In genomic region chr17:62179525-62180161, GRCh38 we compare ENCODE assay signal across 11 cellular contexts.
DNase-seq lines count a peak whose midpoint lies in the region; ATAC-seq and TF ChIP-seq lines count a peak whose summit lies in the region.
"Had no signal": no experiment of that assay in that cellular context is flagged by ENCODE, and none has a peak within 500 bp of the region (broad histone marks: within the 10 kb centered on the region; RNA-seq: fewer than 3 reads in every experiment).

No MANE protein-coding gene starts in this region.

- H3K27me3 Mint-ChIP-seq in effector memory CD8-positive, alpha-beta T cell = no peaks in the 10 kb centered on the region
- H3K27me3 Mint-ChIP-seq: activated B cell treated with CpG ODN at 0.5 μM for 24 hours; activated naive CD8-positive, alpha-beta T cell treated with anti-CD3 and anti-CD28 coated beads, Interleukin-2, amount 10 ng/mL, durations not matched to agents 7 days and 5 days had no signal

- no peak for TF ChIP-seq CTCF in Panc1 (IDR thresholded peaks at IDR 0.05)
- peak; percentile 28 for TF ChIP-seq CTCF in epithelial cell of esophagus (IDR thresholded peaks at IDR 0.05; ENCODE audit: insufficient read depth, low read depth, low read length, missing control alignments)

- H3K27ac Mint-ChIP-seq in effector memory CD8-positive, alpha-beta T cell = no peak overlapping the region
- H3K27ac Mint-ChIP-seq: activated B cell treated with CpG ODN at 0.5 μM for 24 hours; activated naive CD8-positive, alpha-beta T cell treated with anti-CD3 and anti-CD28 coated beads, Interleukin-2, amount 10 ng/mL, durations not matched to agents 7 days and 5 days had no signal

- WGBS in GM23248 (ENCODE audit: low coverage in 1 of 2, low lambda C conversion rate in 2 of 2, missing lambda C conversion rate in 2 of 2), 2 experiments = 84 to 89% methylated on average over 4 to 5 of the region's 5 CpGs
- no CpG with 5 or more reads among the region's 5 CpGs for WGBS in trophoblast cell (ENCODE audit: extremely low coverage, insufficient coverage, insufficient read length)

- in situ Hi-C loops in GM23248 (cut with MboI) = no loop called here
- in situ Hi-C loops in Panc1 (cut with HindIII; ENCODE audit: low pct_unique_long_range_greater_than_20kb, low sequenced_read_pairs) = no loop called here

- no peaks in the 10 kb centered on the region for H3K36me3 Mint-ChIP-seq in effector memory CD8-positive, alpha-beta T cell (ENCODE audit: insufficient read depth)
- H3K36me3 Mint-ChIP-seq: activated naive CD8-positive, alpha-beta T cell treated with anti-CD3 and anti-CD28 coated beads, Interleukin-2, amount 10 ng/mL, durations not matched to agents 7 days and 5 days had no signal

- H3K27me3 ChIP-seq in GM23248 (replicated peaks; ENCODE audit: insufficient read depth) (no peaks in the 10 kb centered on the region), Panc1 (ENCODE audit: control insufficient read depth, insufficient read depth, low read length) (no peaks in the 10 kb centered on the region), trophoblast cell (ENCODE audit: insufficient read depth, low read length) (no peaks in the 10 kb centered on the region)

- H3K18ac ChIP-seq in trophoblast cell (ENCODE audit: low read length) = no peak overlapping the region

- no peaks in the 10 kb centered on the region for H3K36me3 ChIP-seq in GM23248 (ENCODE audit: low read depth)
- H3K36me3 ChIP-seq in Panc1 (ENCODE audit: control insufficient read depth, insufficient read depth, low read length) = no peaks in the 10 kb centered on the region
- H3K36me3 ChIP-seq in trophoblast cell (ENCODE audit: control insufficient read depth in 1 of 2, insufficient read depth in 2 of 2, low read length in 2 of 2) = no peaks in the 10 kb centered on the region

- no peaks in the 10 kb centered on the region for H3K9me3 Mint-ChIP-seq in effector memory CD8-positive, alpha-beta T cell

- H2BK12ac ChIP-seq in trophoblast cell (ENCODE audit: low read length) = no peak overlapping the region

- no peaks in the 10 kb centered on the region for H4K20me1 ChIP-seq in GM23248 (ENCODE audit: insufficient read depth)

- no peak overlapping the region for H4K12ac ChIP-seq in trophoblast cell (ENCODE audit: low read depth, low read length)

- H3F3A ChIP-seq in GM23248 (ENCODE audit: insufficient read depth) = no peaks in the 10 kb centered on the region

- no peaks in the 10 kb centered on the region for H3K9me2 ChIP-seq in GM23248 (ENCODE audit: insufficient read depth)

- H3K9me3 ChIP-seq in GM23248 (ENCODE audit: low read depth) (no peaks in the 10 kb centered on the region), Panc1 (ENCODE audit: control insufficient read depth, insufficient read depth, low read depth, low read length) (peaks cover 7% of the 10 kb centered on the region; the same call in 1 of the 2 replicates), trophoblast cell (ENCODE audit: insufficient read depth, low read depth, low read length) (peaks cover 2% of the 10 kb centered on the region)

- H3K4me1 Mint-ChIP-seq in effector memory CD8-positive, alpha-beta T cell (ENCODE audit: low read depth in 2 of 2) = no peaks in the 10 kb centered on the region
- H3K4me1 Mint-ChIP-seq: activated B cell treated with CpG ODN at 0.5 μM for 24 hours; activated naive CD8-positive, alpha-beta T cell treated with anti-CD3 and anti-CD28 coated beads, Interleukin-2, amount 10 ng/mL, durations not matched to agents 7 days and 5 days had no signal

- H3K79me1 ChIP-seq in trophoblast cell (ENCODE audit: low read length) = peaks cover 5% of the 10 kb centered on the region

- ATAC-seq in Panc1 = peak; percentile 92
- ATAC-seq in effector memory CD8-positive, alpha-beta T cell (replicated peaks) = no peak
- no peak for ATAC-seq in HG03159 (IDR thresholded peaks at IDR 0.05; ENCODE audit: unreplicated experiment)

- H3K4me3 Mint-ChIP-seq in effector memory CD8-positive, alpha-beta T cell = no peak overlapping the region
- H3K4me3 Mint-ChIP-seq: activated B cell treated with CpG ODN at 0.5 μM for 24 hours; activated naive CD8-positive, alpha-beta T cell treated with anti-CD3 and anti-CD28 coated beads, Interleukin-2, amount 10 ng/mL, durations not matched to agents 7 days and 5 days had no signal

- H3K23ac ChIP-seq in trophoblast cell (ENCODE audit: low read length) = no peak overlapping the region

- H2BK5ac ChIP-seq in trophoblast cell (ENCODE audit: low read depth, low read length, poor library complexity) = peak overlapping the region; percentile 61

- H3K4me2 ChIP-seq in GM23248 (ENCODE audit: unreplicated experiment) = no peak overlapping the region
- H3K4me2 ChIP-seq in trophoblast cell (ENCODE audit: low read length) = no peak overlapping the region

- no peak overlapping the region for H3K14ac ChIP-seq in trophoblast cell (ENCODE audit: low read length)

- no peak overlapping the region for H3K4me3 ChIP-seq in GM23248
- no peak overlapping the region for H3K4me3 ChIP-seq in Panc1 (ENCODE audit: low read depth in 2 of 2, low read length in 2 of 2)
- no peak overlapping the region for H3K4me3 ChIP-seq in epithelial cell of esophagus (ENCODE audit: low read length)
- no peak overlapping the region for H3K4me3 ChIP-seq in trophoblast cell (ENCODE audit: low read depth, low read length)

- H2AFZ ChIP-seq in GM23248 (no peak overlapping the region), trophoblast cell (ENCODE audit: insufficient read depth, low read length, poor library complexity) (no peak overlapping the region)

- H3K9ac ChIP-seq in GM23248 (no peak overlapping the region), trophoblast cell (ENCODE audit: low read length) (no peak overlapping the region)

- CTCF ChIA-PET in Panc1 (lab: Charles Lee) = no interaction called here

- no peak overlapping the region for H3K4ac ChIP-seq in trophoblast cell (ENCODE audit: low read depth, low read length)

- H3K27ac ChIP-seq in GM23248 (no peak overlapping the region), Panc1 (ENCODE audit: low read length) (no peak overlapping the region), trophoblast cell (ENCODE audit: low read depth, low read length) (peak overlapping the region; percentile 48)

- intact Hi-C loops in Panc1 (cut with micrococcal nuclease; ENCODE audit: unreplicated experiment) = no loop called here

- POLR2A ChIA-PET in Panc1 (lab: Charles Lee) = no interaction called here

- H3K4me1 ChIP-seq in GM23248 (ENCODE audit: insufficient read depth) (no peaks in the 10 kb centered on the region), Panc1 (ENCODE audit: control insufficient read depth, insufficient read depth, low read length) (no peaks in the 10 kb centered on the region), trophoblast cell (ENCODE audit: control insufficient read depth in 1 of 2, insufficient read depth in 2 of 2, low read length in 2 of 2) (peaks cover 0 to 7% of the 10 kb centered on the region in 2 experiments)

- no peak overlapping the region for H2AK5ac ChIP-seq in trophoblast cell (ENCODE audit: low read length)

- H3K79me2 ChIP-seq in GM23248 (ENCODE audit: insufficient read depth) (no peaks in the 10 kb centered on the region), trophoblast cell (ENCODE audit: control insufficient read depth, insufficient read depth, low read length, poor library complexity) (no peaks in the 10 kb centered on the region)

- H4K91ac ChIP-seq in trophoblast cell (ENCODE audit: low read depth, low read length) = peak overlapping the region; percentile 75

- H4K8ac ChIP-seq in trophoblast cell (ENCODE audit: low read depth, low read length) = no peak overlapping the region

- DNase-seq in GM23248 (peak; percentile 33), Panc1 (ENCODE audit: low read depth, low spot score) (peak; percentile 27), epithelial cell of esophagus (ENCODE audit: low read depth) (peak; percentile 90), trophoblast cell (peak; percentile 77 to 92), inferior parietal cortex (ENCODE audit: extremely low spot score) (no peak), NCI-H526 (lab: John Stamatoyannopoulos, UW) (no peak)
- DNase-seq in effector memory CD8-positive, alpha-beta T cell = no peak
- DNase-seq: activated B cell treated with CpG ODN at 0.5 μM for 24 hours; activated naive CD8-positive, alpha-beta T cell treated with anti-CD3 and anti-CD28 coated beads, Interleukin-2, amount 10 ng/mL, durations not matched to agents 7 days and 5 days; NCI-H2107 had no signal

- BruUV-seq in Panc1 (replicated peaks; lab: Mats Ljungman, UMichigan) = no TSS peak

- H2BK120ac ChIP-seq in trophoblast cell (ENCODE audit: insufficient read depth, low read length, poor library complexity) = peak overlapping the region; percentile 52

Comparison
In these comparisons a context has a peak if more than half of its experiments do, and no peak if none do; other contexts are left out.
1. DNase-seq: peak in GM23248 (single experiment), Panc1 (single experiment), epithelial cell of esophagus (single experiment) and trophoblast cell (2 of 2); none in inferior parietal cortex (single experiment), NCI-H526 (0 of 2) and effector memory CD8-positive, alpha-beta T cell (0 of 3).